8 cellular contexts compared by ENCODE assay signal in the genomic region with DNA sequence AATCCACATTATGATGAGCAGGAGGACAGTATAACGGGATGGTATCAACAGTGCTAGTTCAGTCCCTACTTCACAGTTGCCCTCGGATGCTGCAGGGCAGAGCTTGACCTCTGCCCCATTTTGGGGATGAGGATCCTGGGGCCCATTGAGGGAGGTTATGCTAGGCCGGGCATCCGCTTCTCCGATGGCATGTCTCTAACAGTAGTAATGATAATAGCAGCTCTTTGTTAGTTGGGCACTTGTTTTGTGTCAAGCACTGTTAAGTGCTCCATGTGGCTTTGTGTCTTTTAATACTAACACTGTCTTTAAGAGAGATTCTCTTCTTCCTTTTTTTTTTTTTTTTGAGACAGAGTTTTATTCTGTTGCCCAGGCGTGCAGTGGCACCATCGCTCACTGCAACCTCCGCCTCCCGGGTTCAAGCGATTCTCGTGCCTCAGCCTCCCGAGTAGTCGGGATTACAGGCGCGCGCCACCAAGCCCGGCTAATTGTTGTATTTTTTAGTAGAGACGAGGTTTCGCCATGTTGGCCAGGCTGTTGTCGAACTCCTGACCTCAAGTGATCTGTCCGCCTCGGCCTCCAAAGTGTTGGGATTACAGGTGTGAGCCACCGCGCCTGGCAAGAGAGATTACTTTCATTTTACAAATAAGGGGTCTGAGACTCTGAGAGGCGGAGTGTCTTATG. TPM values are rescaled to one million over a fixed set of nuclear protein-coding genes. Genes with fewer than 3 reads are reported as not detected.
DNase-seq lines count a peak whose midpoint lies in the region; ATAC-seq and TF ChIP-seq lines count a peak whose summit lies in the region.

No MANE protein-coding gene starts in this region.

- TF ChIP-seq CTCF in CD4-positive, alpha-beta T cell (IDR thresholded peaks at IDR 0.05) = no peak
- no peak for TF ChIP-seq CTCF in dorsolateral prefrontal cortex (IDR thresholded peaks at IDR 0.05 in 54 of 56, conservative IDR thresholded peaks at IDR 0.05 in 2 of 56; ENCODE audit: low read depth in 1 of 56, partially characterized antibody in 56 of 56)

- no peak for ATAC-seq in CD4-positive, alpha-beta T cell (ENCODE audit: poor library complexity)
- no peak for ATAC-seq in natural killer cell treated with Interleukin-12 subunit alpha and Interleukin-12 subunit beta and Interleukin-15 and Interleukin-18, amount 100 ng/mL, for 72 hours
- no peak for ATAC-seq in GM18502 (IDR thresholded peaks at IDR 0.05; ENCODE audit: poor library complexity, unreplicated experiment)
- ATAC-seq in GM19328 (IDR thresholded peaks at IDR 0.05; ENCODE audit: unreplicated experiment) = no peak

- intact Hi-C loops in CD4-positive, alpha-beta T cell (cut with DNase I, micrococcal nuclease) = loop anchor here in 1 of 2 experiments (5.0 to 10.0 kb wide), 2 partner anchors 464 to 616 kb away; partner anchors contain the start of genes ASXL1, PLAGL2 and POFUT1
- intact Hi-C loops in dorsolateral prefrontal cortex (cut with DNase I) = loop anchor here in 1 of 2 donors (5.0 kb wide), 1 partner anchor 59 kb away; the partner anchor contains the start of gene DNMT3B

- CTCF ChIA-PET in CD4-positive, alpha-beta T cell (lab: Charles Lee) = interaction anchor here (0.8 to 0.9 kb wide), 2 partner anchors 31 to 1097 kb away, joined by 3 to 8 read pairs; no protein-coding TSS in a partner anchor

- peak overlapping the region; percentile 99 for H3K4me3 Mint-ChIP-seq in CD4-positive, alpha-beta T cell
- peak overlapping the region; percentile 70 for H3K4me3 Mint-ChIP-seq in natural killer cell treated with Interleukin-12 subunit alpha and Interleukin-12 subunit beta and Interleukin-15 and Interleukin-18, amount 100 ng/mL, for 72 hours

- peaks cover 48% of the 10 kb centered on the region for H3K4me1 Mint-ChIP-seq in CD4-positive, alpha-beta T cell (ENCODE audit: low read depth)
- peaks cover 37 to 41% of the 10 kb centered on the region in 2 donors for H3K4me1 Mint-ChIP-seq in natural killer cell treated with Interleukin-12 subunit alpha and Interleukin-12 subunit beta and Interleukin-15 and Interleukin-18, amount 100 ng/mL, for 72 hours (ENCODE audit: low read depth in 2 of 2)

- H3K27ac ChIP-seq in CD4-positive, alpha-beta T cell (ENCODE audit: low read depth, low read length) = peak overlapping the region; percentile 77
- H3K27ac ChIP-seq in dorsolateral prefrontal cortex = peak overlapping the region in 54 of 59 donors; percentile 15 to 94 (median 82)

- H3K9me3 ChIP-seq in CD4-positive, alpha-beta T cell (ENCODE audit: control insufficient read depth, low read length) = no peaks in the 10 kb centered on the region

- H3K27me3 ChIP-seq in CD4-positive, alpha-beta T cell (ENCODE audit: control insufficient read depth, insufficient read depth, low read length) = no peaks in the 10 kb centered on the region
- H3K27me3 ChIP-seq in dorsolateral prefrontal cortex = no peaks in the 10 kb centered on the region

- peak overlapping the region; percentile 98 for H3K27ac Mint-ChIP-seq in CD4-positive, alpha-beta T cell
- H3K27ac Mint-ChIP-seq in natural killer cell treated with Interleukin-12 subunit alpha and Interleukin-12 subunit beta and Interleukin-15 and Interleukin-18, amount 100 ng/mL, for 72 hours = peak overlapping the region; percentile 29 to 85

- H3K27me3 Mint-ChIP-seq in CD4-positive, alpha-beta T cell = no peaks in the 10 kb centered on the region
- H3K27me3 Mint-ChIP-seq in natural killer cell treated with Interleukin-12 subunit alpha and Interleukin-12 subunit beta and Interleukin-15 and Interleukin-18, amount 100 ng/mL, for 72 hours = no peaks in the 10 kb centered on the region

- DNase-seq in CD4-positive, alpha-beta T cell = no peak
- DNase-seq in NAMALWA (ENCODE audit: low spot score) (peak; percentile 17), dorsolateral prefrontal cortex (no peak), cortex of kidney (lab: John Stamatoyannopoulos, UW) (no peak), NCI-H226 (no peak)
- no peak for DNase-seq in natural killer cell treated with Interleukin-12 subunit alpha and Interleukin-12 subunit beta and Interleukin-15 and Interleukin-18, amount 100 ng/mL, for 72 hours (ENCODE audit: low spot score)

- peaks cover 25% of the 10 kb centered on the region for H3K36me3 Mint-ChIP-seq in CD4-positive, alpha-beta T cell (ENCODE audit: low read depth)
- no peaks in the 10 kb centered on the region for H3K36me3 Mint-ChIP-seq in natural killer cell treated with Interleukin-12 subunit alpha and Interleukin-12 subunit beta and Interleukin-15 and Interleukin-18, amount 100 ng/mL, for 72 hours

- H3K9me3 Mint-ChIP-seq in CD4-positive, alpha-beta T cell = no peaks in the 10 kb centered on the region
- H3K9me3 Mint-ChIP-seq in natural killer cell treated with Interleukin-12 subunit alpha and Interleukin-12 subunit beta and Interleukin-15 and Interleukin-18, amount 100 ng/mL, for 72 hours = no peaks in the 10 kb centered on the region

- peak overlapping the region; percentile 51 to 91 (median 76) for H3K4me3 ChIP-seq in dorsolateral prefrontal cortex

- POLR2A ChIA-PET in CD4-positive, alpha-beta T cell (lab: Charles Lee) = interaction anchor here (0.9 to 1.8 kb wide), 11 partner anchors 9 to 151 kb away, joined by 3 to 9 read pairs (median 4); no protein-coding TSS in a partner anchor

RNA-seq across cellular contexts. Expression of gene MAPRE1, which starts 1.1 kb away (rescaled TPM):
- 100 to 1,000 TPM; 130 TPM for total RNA-seq in CD4-positive, alpha-beta T cell
- total RNA-seq in dorsolateral prefrontal cortex = 100 to 1,000 TPM in 1 of 120 experiments, 10 to 100 TPM in 119; 50.9 to 101 (median 67.3) TPM
- 100 to 1,000 TPM; 122 to 142 TPM for total RNA-seq in natural killer cell treated with Interleukin-12 subunit alpha and Interleukin-12 subunit beta and Interleukin-15 and Interleukin-18, amount 100 ng/mL, for 72 hours

RNA-seq across cellular contexts. Expression of gene EFCAB8, which starts 37.9 kb away (rescaled TPM):
- 1 to 10 TPM in 1 of 2 experiments, under 1 TPM in 1; 0.81 to 2.5 TPM for total RNA-seq in CD4-positive, alpha-beta T cell
- total RNA-seq in dorsolateral prefrontal cortex = 1 to 10 TPM in 3 of 120 experiments, under 1 TPM in 38, not detected in 79; 0.11 to 1.7 (median 0.39) TPM
- 1 to 10 TPM in 1 of 2 donors, under 1 TPM in 1; 0.78 to 3.1 TPM for total RNA-seq in natural killer cell treated with Interleukin-12 subunit alpha and Interleukin-12 subunit beta and Interleukin-15 and Interleukin-18, amount 100 ng/mL, for 72 hours

RNA-seq across cellular contexts. Expression of gene DNMT3B, which starts 58.7 kb away (rescaled TPM):
- under 1 TPM; 0.28 to 0.33 TPM for total RNA-seq in CD4-positive, alpha-beta T cell
- total RNA-seq in dorsolateral prefrontal cortex = 1 to 10 TPM in 101 of 120 experiments, under 1 TPM in 19; 0.67 to 2.8 (median 1.5) TPM
- total RNA-seq in natural killer cell treated with Interleukin-12 subunit alpha and Interleukin-12 subunit beta and Interleukin-15 and Interleukin-18, amount 100 ng/mL, for 72 hours = 1 to 10 TPM in 1 of 2 donors, under 1 TPM in 1; 0.81 to 2.2 TPM
